ENCODE assay signal across 8 cellular contexts in the genomic region with DNA sequence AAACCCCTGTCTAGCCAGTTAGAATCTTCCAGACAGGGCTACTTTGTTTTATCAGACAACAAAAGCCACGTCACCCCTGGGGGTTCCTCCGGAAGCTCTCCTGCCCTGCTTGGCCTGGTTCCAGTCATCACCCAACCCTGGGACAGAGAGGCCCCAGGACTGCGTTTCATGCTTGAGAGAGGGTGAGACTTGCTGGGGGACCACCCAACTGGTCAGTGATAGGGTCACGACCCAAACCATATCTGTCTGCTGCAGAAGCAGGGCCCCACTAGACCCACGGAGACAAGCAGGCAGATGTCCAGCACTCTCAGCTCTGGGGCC. TPM values are rescaled to one million over a fixed set of nuclear protein-coding genes. Genes with fewer than 3 reads are reported as not detected.
DNase-seq lines count a peak whose midpoint lies in the region; ATAC-seq and TF ChIP-seq lines count a peak whose summit lies in the region.

No MANE protein-coding gene starts in this region.

- no peaks in the 10 kb centered on the region for H3K9me3 ChIP-seq in Caco-2
- H3K9me3 ChIP-seq in IMR-90 (ENCODE audit: control insufficient read depth, insufficient read depth, low read length) = no peaks in the 10 kb centered on the region
- H3K9me3 ChIP-seq in left ventricle myocardium inferior (replicated peaks) = no peaks in the 10 kb centered on the region
- no peaks in the 10 kb centered on the region for H3K9me3 ChIP-seq in skeletal muscle satellite cell (replicated peaks; ENCODE audit: low read length)

- H3K23ac ChIP-seq in IMR-90 (ENCODE audit: low read depth, low read length) = peak overlapping the region; percentile 46; the same call in 1 of the 2 replicates

- H3K36me3 Mint-ChIP-seq in Caco-2 (ENCODE audit: insufficient read depth, unreplicated experiment) = peaks cover 53% of the 10 kb centered on the region
- H3K36me3 Mint-ChIP-seq in activated T-helper 17 cell treated with anti-CD3 and anti-CD28 coated beads, Interleukin-2, amount 50 U/mL, for 72 hours (ENCODE audit: low read depth) = peaks cover 8% of the 10 kb centered on the region

- no peak overlapping the region for H2BK120ac ChIP-seq in IMR-90 (ENCODE audit: low read depth, low read length)

- peaks cover 3% of the 10 kb centered on the region for H3K36me3 ChIP-seq in Caco-2 (ENCODE audit: control insufficient read depth, insufficient read depth, low read length)
- H3K36me3 ChIP-seq in IMR-90 (ENCODE audit: control insufficient read depth, insufficient read depth, low read length) = peaks cover 17% of the 10 kb centered on the region
- H3K36me3 ChIP-seq in left ventricle myocardium inferior = peaks cover 6% of the 10 kb centered on the region
- H3K36me3 ChIP-seq in skeletal muscle satellite cell (ENCODE audit: insufficient read depth, low read length) = peaks cover 16% of the 10 kb centered on the region

- peak overlapping the region; percentile 10; the same call in 1 of the 2 replicates for H4K5ac ChIP-seq in IMR-90 (ENCODE audit: low read depth, low read length)

- peak overlapping the region; percentile 57 for H3K56ac ChIP-seq in IMR-90 (ENCODE audit: extremely low read depth, insufficient read depth, low read length)

- peaks cover 23% of the 10 kb centered on the region; the same call in 1 of the 2 replicates for H3K4me1 ChIP-seq in Caco-2
- H3K4me1 ChIP-seq in IMR-90 (ENCODE audit: control insufficient read depth, insufficient read depth, low read length) = peaks cover 29% of the 10 kb centered on the region
- H3K4me1 ChIP-seq in left ventricle myocardium inferior = peaks cover 87% of the 10 kb centered on the region
- peaks cover 37% of the 10 kb centered on the region for H3K4me1 ChIP-seq in skeletal muscle satellite cell (ENCODE audit: control insufficient read depth, insufficient read depth, low read length)

- peak overlapping the region; percentile 34 to 59; a peak in 2 of 4 replicates for H4K8ac ChIP-seq in IMR-90 (ENCODE audit: low read depth in 2 of 2, low read length in 2 of 2)

- H3K4me3 ChIP-seq in Caco-2 (ENCODE audit: low read depth, low read length) (peak overlapping the region; percentile 95), IMR-90 (ENCODE audit: insufficient read depth, low read depth, low read length) (peak overlapping the region; percentile 72), left ventricle myocardium inferior (peak overlapping the region; percentile 82), skeletal muscle satellite cell (ENCODE audit: low read length) (peak overlapping the region; percentile 84)

- in situ Hi-C loops in IMR-90 (cut with MboI; ENCODE audit: low sequenced_read_pairs) = no loop called here

- H2AK5ac ChIP-seq in IMR-90 (ENCODE audit: low read depth, low read length) = peak overlapping the region; percentile 78

- no peaks in the 10 kb centered on the region for H3K27me3 Mint-ChIP-seq in Caco-2 (ENCODE audit: insufficient read depth, unreplicated experiment)
- H3K27me3 Mint-ChIP-seq in activated T-helper 17 cell treated with anti-CD3 and anti-CD28 coated beads, Interleukin-2, amount 50 U/mL, for 72 hours = no peaks in the 10 kb centered on the region

- H2AFZ ChIP-seq in IMR-90 (replicated peaks; ENCODE audit: low read length, poor library complexity) = peak overlapping the region; percentile 84

- no peak overlapping the region for H2BK20ac ChIP-seq in IMR-90 (ENCODE audit: low read depth, low read length)

- H3K18ac ChIP-seq in IMR-90 (ENCODE audit: low read depth, low read length) = no peak overlapping the region

- BruUV-seq in Caco-2 (replicated peaks; lab: Mats Ljungman, UMichigan) = no TSS peak
- BruUV-seq in IMR-90 (replicated peaks; lab: Mats Ljungman, UMichigan) = no TSS peak

- no peak overlapping the region for H2BK15ac ChIP-seq in IMR-90 (ENCODE audit: low read depth, low read length)

- no peak overlapping the region for H3K27ac Mint-ChIP-seq in Caco-2 (ENCODE audit: unreplicated experiment)
- no peak overlapping the region for H3K27ac Mint-ChIP-seq in activated T-helper 17 cell treated with anti-CD3 and anti-CD28 coated beads, Interleukin-2, amount 50 U/mL, for 72 hours

- H3K9me1 ChIP-seq in IMR-90 (ENCODE audit: insufficient read depth, low read length) = peaks cover 20% of the 10 kb centered on the region

- no peak for TF ChIP-seq RAD21 in IMR-90 (IDR thresholded peaks at IDR 0.05; ENCODE audit: low read length)

- H3K9me3 Mint-ChIP-seq in Caco-2 (ENCODE audit: unreplicated experiment) = no peaks in the 10 kb centered on the region
- H3K9me3 Mint-ChIP-seq in activated T-helper 17 cell treated with anti-CD3 and anti-CD28 coated beads, Interleukin-2, amount 50 U/mL, for 72 hours = no peaks in the 10 kb centered on the region

- H2AK9ac ChIP-seq in IMR-90 (replicated peaks; ENCODE audit: low read depth, low read length, poor library complexity) = peak overlapping the region; percentile 68

- H4K91ac ChIP-seq in IMR-90 (ENCODE audit: insufficient read depth, low read depth, low read length) = peak overlapping the region; percentile 50

- no CpG with 5 or more reads among the region's 5 CpGs for WGBS in IMR-90 (ENCODE audit: extremely low coverage in 2 of 2, insufficient read length in 1 of 2), 2 experiments

- H3K14ac ChIP-seq in IMR-90 (replicated peaks; ENCODE audit: low read depth, low read length) = peak overlapping the region; percentile 90

- CTCF ChIA-PET in Caco-2 (lab: Charles Lee) (no interaction called here), IMR-90 (lab: Yijun Ruan, JAX) (no interaction called here)

- peaks cover 14% of the 10 kb centered on the region for H3K4me1 Mint-ChIP-seq in Caco-2 (ENCODE audit: low read depth, unreplicated experiment)
- peaks cover 7% of the 10 kb centered on the region for H3K4me1 Mint-ChIP-seq in activated T-helper 17 cell treated with anti-CD3 and anti-CD28 coated beads, Interleukin-2, amount 50 U/mL, for 72 hours

- POLR2A ChIA-PET in Caco-2 (lab: Charles Lee) (no interaction called here), IMR-90 (lab: Charles Lee; ENCODE audit: unreplicated experiment) (no interaction called here)

- intact Hi-C loops in Caco-2 (cut with micrococcal nuclease; ENCODE audit: unreplicated experiment) (loop anchor here (10.0 kb wide), 3 partner anchors 78 to 512 kb away; a partner anchor contains a TSS), IMR-90 (cut with micrococcal nuclease) (no loop called here), left ventricle myocardium inferior (cut with micrococcal nuclease) (no loop called here)

- TF ChIP-seq CTCF in Caco-2 (IDR thresholded peaks at IDR 0.05; ENCODE audit: insufficient read depth in 1 of 2, low read depth in 1 of 2, low read length in 1 of 2, severe bottlenecking in 1 of 2, unreplicated experiment in 1 of 2) (no peak), IMR-90 (conservative IDR thresholded peaks at IDR 0.05; ENCODE audit: low read depth, low read length) (no peak), left ventricle myocardium inferior (IDR thresholded peaks at IDR 0.05; ENCODE audit: borderline replicate concordance) (no peak)

- DNase-seq in Caco-2 = no peak
- DNase-seq in IMR-90 = peak; percentile 62
- DNase-seq in left ventricle myocardium inferior = no peak
- DNase-seq in NCI-H1105 treated with DMSO at 0.1 percent for 48 hours (lab: John Stamatoyannopoulos, UW) = no peak
- DNase-seq in NCI-H187 treated with DMSO at 0.1 percent for 48 hours (lab: John Stamatoyannopoulos, UW) = no peak
- DNase-seq in NCI-H510A (lab: John Stamatoyannopoulos, UW) = no peak

- H3K27me3 ChIP-seq in Caco-2 (replicated peaks; ENCODE audit: control insufficient read depth, insufficient read depth, low read length) (no peaks in the 10 kb centered on the region), IMR-90 (ENCODE audit: control insufficient read depth, insufficient read depth, low read length) (no peaks in the 10 kb centered on the region), left ventricle myocardium inferior (ENCODE audit: low read depth) (no peaks in the 10 kb centered on the region), skeletal muscle satellite cell (ENCODE audit: control insufficient read depth, insufficient read depth, low read length) (no peaks in the 10 kb centered on the region)

- peaks cover 25 to 85% of the 10 kb centered on the region in 2 experiments for H3K79me1 ChIP-seq in IMR-90 (ENCODE audit: low read depth in 1 of 2, low read length in 2 of 2)

- H3K4ac ChIP-seq in IMR-90 (ENCODE audit: low read depth, low read length) = peak overlapping the region; percentile 69

- TF ChIP-seq POLR2A in IMR-90 (IDR thresholded peaks at IDR 0.05; ENCODE audit: low read depth, low read length) = no peak; the same call in 1 of the 2 replicates

- dilution Hi-C loops in IMR-90 (cut with HindIII; ENCODE audit: low sequenced_read_pairs, unreplicated experiment) = no loop called here

- H3K9ac ChIP-seq in IMR-90 (ENCODE audit: low read depth, low read length) (peak overlapping the region; percentile 75), skeletal muscle satellite cell (ENCODE audit: low read depth, low read length) (peak overlapping the region; percentile 78)

- ATAC-seq in IMR-90 (ENCODE audit: low read depth) = no peak
- no peak for ATAC-seq in activated T-helper 17 cell treated with anti-CD3 and anti-CD28 coated beads, Interleukin-2, amount 50 U/mL, for 72 hours (replicated peaks)

- peaks cover 49% of the 10 kb centered on the region for H4K20me1 ChIP-seq in IMR-90 (ENCODE audit: insufficient read depth, low read length)

- peak overlapping the region; percentile 77 for H3K4me3 Mint-ChIP-seq in Caco-2 (ENCODE audit: unreplicated experiment)
- H3K4me3 Mint-ChIP-seq in activated T-helper 17 cell treated with anti-CD3 and anti-CD28 coated beads, Interleukin-2, amount 50 U/mL, for 72 hours = peak overlapping the region; percentile 69

- peak overlapping the region; percentile 53 for H2BK5ac ChIP-seq in IMR-90 (ENCODE audit: low read depth, low read length, poor library complexity, severe bottlenecking)

- H3K4me2 ChIP-seq in IMR-90 (ENCODE audit: low read depth, low read length) (peak overlapping the region; percentile 95), skeletal muscle satellite cell (ENCODE audit: low read length) (peak overlapping the region; percentile 90)

- H3K27ac ChIP-seq in IMR-90 (ENCODE audit: insufficient read depth, low read length) = peak overlapping the region; percentile 72
- peak overlapping the region; percentile 94 for H3K27ac ChIP-seq in left ventricle myocardium inferior (replicated peaks)

RNA-seq across cellular contexts. Expression of a gene that starts 1.2 kb away (rescaled TPM):
- 212 and 214 TPM in 2 replicates for total RNA-seq in Caco-2 (2022)
- total RNA-seq in IMR-90 (2012; rRNA removed) = 161 and 173 TPM in 2 replicates
- polyA plus RNA-seq in IMR-90 (2012; rRNA removed) = 200 and 228 TPM in 2 replicates
- 168 and 316 TPM in 2 replicates for polyA plus RNA-seq in IMR-90 (2012; cell fraction: cytosol; rRNA removed)
- polyA plus RNA-seq in IMR-90 (2012; cell fraction: nucleus; rRNA removed; ENCODE audit: low replicate concordance) = 247 and 500 TPM in 2 replicates
- 10 to 100 TPM; 23.3 to 54.7 TPM for total RNA-seq in activated T-helper 17 cell treated with anti-CD3 and anti-CD28 coated beads, Interleukin-2, amount 50 U/mL, for 72 hours
- 69.3 TPM for total RNA-seq in left ventricle myocardium inferior
- total RNA-seq in skeletal muscle satellite cell (2012; rRNA removed) = 44.1 and 64.9 TPM in 2 replicates

RNA-seq across cellular contexts. Expression of a gene that starts 3.9 kb away (rescaled TPM):
- 35.0 and 38.6 TPM in 2 replicates for total RNA-seq in Caco-2 (2022)
- total RNA-seq in IMR-90 (2012; rRNA removed) = 1.1 and 1.4 TPM in 2 replicates
- polyA plus RNA-seq in IMR-90 (2012; rRNA removed) = 14.4 and 16.9 TPM in 2 replicates
- 1.5 and 2.6 TPM in 2 replicates for polyA plus RNA-seq in IMR-90 (2012; cell fraction: cytosol; rRNA removed)
- 0.62 and 26.4 TPM in 2 replicates for polyA plus RNA-seq in IMR-90 (2012; cell fraction: nucleus; rRNA removed; ENCODE audit: low replicate concordance)
- 10 to 100 TPM in 1 of 2 donors, 1 to 10 TPM in 1; 7.9 to 12.0 TPM for total RNA-seq in activated T-helper 17 cell treated with anti-CD3 and anti-CD28 coated beads, Interleukin-2, amount 50 U/mL, for 72 hours
- 65.8 TPM for total RNA-seq in left ventricle myocardium inferior
- total RNA-seq in skeletal muscle satellite cell (2012; rRNA removed) = 2.4 and 9.4 TPM in 2 replicates

RNA-seq across cellular contexts. Expression of a gene that starts 37.3 kb away (rescaled TPM):
- total RNA-seq in Caco-2 (2022) (0.39 and 0.63 TPM in 2 replicates), IMR-90 (2012; rRNA removed) (not detected in 2 replicates), left ventricle myocardium inferior (67.2 TPM)
- polyA plus RNA-seq in IMR-90 (2012; rRNA removed) = 0.04 TPM in 1 of 2 replicates, not detected in the other
- 0.04 TPM in 1 of 2 replicates, not detected in the other for polyA plus RNA-seq in IMR-90 (2012; cell fraction: cytosol; rRNA removed)
- polyA plus RNA-seq in IMR-90 (2012; cell fraction: nucleus; rRNA removed; ENCODE audit: low replicate concordance) = 0.24 and 0.60 TPM in 2 replicates
- total RNA-seq in activated T-helper 17 cell treated with anti-CD3 and anti-CD28 coated beads, Interleukin-2, amount 50 U/mL, for 72 hours = under 1 TPM; 0.19 to 0.26 TPM
- total RNA-seq in skeletal muscle satellite cell (2012; rRNA removed) = under 0.01 TPM in 2 replicates

Comparison
In these comparisons a context has a peak if more than half of its experiments do, and no peak if none do; other contexts are left out.
1. RNA of a gene that starts 37.3 kb away (total RNA-seq): 67.2 TPM in left ventricle myocardium inferior (single experiment); 0.39 to 0.63 TPM in Caco-2, 0.19 to 0.26 TPM in activated T-helper 17 cell treated with anti-CD3 and anti-CD28 coated beads, Interleukin-2, amount 50 U/mL, for 72 hours and not detected in IMR-90; every median in the first group is over 10 times any median in the second.
2. Peak in every context shown above with its lines, with median percentiles within 50 percentile points of each other: H3K4me3 ChIP-seq.